ENCODE assay signal across 10 cellular contexts in genomic region chr6:35718911-35719381, GRCh38. TPM values are rescaled to one million over a fixed set of nuclear protein-coding genes. Genes with fewer than 3 reads are reported as not detected.
DNase-seq lines count a peak whose midpoint lies in the region; ATAC-seq and TF ChIP-seq lines count a peak whose summit lies in the region.
"Had no signal": no experiment of that assay in that cellular context is flagged by ENCODE, and none has a peak within 500 bp of the region (broad histone marks: within the 10 kb centered on the region; RNA-seq: fewer than 3 reads in every experiment).

No MANE protein-coding gene starts in this region.

- no peaks in the 10 kb centered on the region for H3K36me3 Mint-ChIP-seq in endodermal cell (ENCODE audit: low read depth)

- peaks cover 9% of the 10 kb centered on the region for H3K27me3 Mint-ChIP-seq in endodermal cell (ENCODE audit: insufficient read depth)

- H3K4me3 ChIP-seq in OCI-LY3 (ENCODE audit: low read length) (peak overlapping the region; percentile 74), endodermal cell (ENCODE audit: low read length) (no peak overlapping the region), rectal smooth muscle tissue (ENCODE audit: low read length) (no peak overlapping the region)

- peaks cover 40% of the 10 kb centered on the region for H3K4me1 Mint-ChIP-seq in endodermal cell

- H2AFZ ChIP-seq in OCI-LY3 (ENCODE audit: low read depth, low read length) = peak overlapping the region; percentile 43; the same call in 1 of the 2 replicates

- H3K4me1 ChIP-seq in OCI-LY3 (ENCODE audit: low read length) (peaks cover 56% of the 10 kb centered on the region), endodermal cell (ENCODE audit: control insufficient read depth, insufficient read depth, low read length) (peaks cover 8% of the 10 kb centered on the region), rectal smooth muscle tissue (ENCODE audit: control insufficient read depth, insufficient read depth, low read length) (peaks cover 21% of the 10 kb centered on the region)

- no peaks in the 10 kb centered on the region for H3K9me3 ChIP-seq in OCI-LY3 (ENCODE audit: insufficient read depth, low read length)
- no peaks in the 10 kb centered on the region for H3K9me3 ChIP-seq in endodermal cell (ENCODE audit: control insufficient read depth, low read length)

- DNase-seq in GF-D8 (lab: John Stamatoyannopoulos, UW) = peak; percentile 43
- peak; percentile 62 for DNase-seq in endodermal cell
- no peak for DNase-seq in UCSD-AML1 (lab: John Stamatoyannopoulos, UW; ENCODE audit: unreplicated experiment)
- DNase-seq in hypothalamus (lab: John Stamatoyannopoulos, UW) = no peak

- no peaks in the 10 kb centered on the region for H3K36me3 ChIP-seq in OCI-LY3 (replicated peaks; ENCODE audit: low read depth, low read length)
- H3K36me3 ChIP-seq in endodermal cell (ENCODE audit: control insufficient read depth, insufficient read depth, low read length) = no peaks in the 10 kb centered on the region
- H3K36me3 ChIP-seq in rectal smooth muscle tissue (ENCODE audit: control insufficient read depth, insufficient read depth, low read length) = no peaks in the 10 kb centered on the region

- TF ChIP-seq CTCF in OCI-LY3 (IDR thresholded peaks at IDR 0.05; ENCODE audit: low read depth, low read length) = no peak
- no peak for TF ChIP-seq CTCF in endodermal cell (conservative IDR thresholded peaks at IDR 0.05)

- WGBS in endodermal cell (ENCODE audit: insufficient coverage in 1 of 2, insufficient read length in 1 of 2), 2 experiments = 89 to 100% methylated on average over 2 of the region's 2 CpGs

- H3K4me3 Mint-ChIP-seq in endodermal cell = no peak overlapping the region

- H3K4me2 ChIP-seq in OCI-LY3 (ENCODE audit: low read length) = peak overlapping the region; percentile 96

- H3K27ac Mint-ChIP-seq in endodermal cell = no peak overlapping the region

- H3K9ac ChIP-seq in OCI-LY3 (ENCODE audit: low read length) (peak overlapping the region; percentile 85), endodermal cell (ENCODE audit: extremely low read depth, low read length, poor library complexity, severe bottlenecking) (no peak overlapping the region), rectal smooth muscle tissue (ENCODE audit: low read length) (no peak overlapping the region)

- H3K27ac ChIP-seq in OCI-LY3 (ENCODE audit: low read length) = peak overlapping the region; percentile 99
- no peak overlapping the region for H3K27ac ChIP-seq in endodermal cell (ENCODE audit: low read depth, low read length)
- peak overlapping the region; percentile 61 for H3K27ac ChIP-seq in rectal smooth muscle tissue (ENCODE audit: low read depth, low read length)

- ATAC-seq in GM21786 (IDR thresholded peaks at IDR 0.05; ENCODE audit: unreplicated experiment) (no peak), GM21825 (IDR thresholded peaks at IDR 0.05; ENCODE audit: unreplicated experiment) (no peak)

- H3K27me3 ChIP-seq in OCI-LY3 (ENCODE audit: low read depth, low read length) = no peaks in the 10 kb centered on the region
- H3K27me3 ChIP-seq in endodermal cell (ENCODE audit: control insufficient read depth, insufficient read depth, low read length, poor library complexity, severe bottlenecking) = no peaks in the 10 kb centered on the region
- H3K27me3 ChIP-seq in rectal smooth muscle tissue (ENCODE audit: control insufficient read depth, insufficient read depth, low read length) = no peaks in the 10 kb centered on the region

- no peaks in the 10 kb centered on the region for H3K9me3 Mint-ChIP-seq in endodermal cell

- H3K79me2 ChIP-seq in OCI-LY3 (ENCODE audit: low read length) = no peaks in the 10 kb centered on the region

- H4K20me1 ChIP-seq in OCI-LY3 (ENCODE audit: insufficient read depth, low read length) = no peaks in the 10 kb centered on the region

RNA-seq across cellular contexts. Expression of gene ARMC12, which starts 17.9 kb away (rescaled TPM):
- under 1 TPM; 0.57 to 0.93 TPM for total RNA-seq in endodermal cell
- polyA plus RNA-seq in endodermal cell (2013, experiment 1 of 2) = 2.4 TPM
- polyA plus RNA-seq in endodermal cell (2013, experiment 2 of 2) = 1.8 TPM
- total RNA-seq: HT1080 had no signal

RNA-seq across cellular contexts. Expression of gene FKBP5, which starts 30.2 kb away (rescaled TPM):
- 10 to 100 TPM; 27.0 to 53.3 TPM for total RNA-seq in endodermal cell
- polyA plus RNA-seq in endodermal cell (2013, experiment 1 of 2) = 22.6 TPM
- polyA plus RNA-seq in endodermal cell (2013, experiment 2 of 2) = 22.4 TPM

RNA-seq across cellular contexts. Expression of gene CLPSL2, which starts 57.5 kb away (rescaled TPM):
- total RNA-seq in endodermal cell = 1 to 10 TPM; 1.1 to 2.1 TPM
- polyA plus RNA-seq in endodermal cell (2013, experiment 1 of 2) = 1.1 TPM
- 0.95 TPM for polyA plus RNA-seq in endodermal cell (2013, experiment 2 of 2)
- total RNA-seq: activated CD8-positive, alpha-beta memory T cell treated with anti-CD3 and anti-CD28 coated beads for 36 hours; HT1080 had no signal

Comparison
In these comparisons a context has a peak if more than half of its experiments do, and no peak if none do; other contexts are left out.
1. DNase-seq: peak in GF-D8 (single experiment) and endodermal cell (single experiment); none in UCSD-AML1 (single experiment) and hypothalamus (0 of 51).